20 cellular contexts compared by ENCODE assay signal in genomic region chr6:91926361-91926760, GRCh38.
A peak's percentile ranks its signal among the peaks of the same experiment; 100 is the strongest.
DNase-seq lines count a peak whose midpoint lies in the region; ATAC-seq and TF ChIP-seq lines count a peak whose summit lies in the region.
"Had no signal": no experiment of that assay in that cellular context is flagged by ENCODE, and none has a peak within 500 bp of the region (broad histone marks: within the 10 kb centered on the region; RNA-seq: fewer than 3 reads in every experiment).

No MANE protein-coding gene starts in this region.

- TF ChIP-seq CTCF in GM23338 (conservative IDR thresholded peaks at IDR 0.05; ENCODE audit: low read depth in 2 of 2), result no peak
- no peak for TF ChIP-seq CTCF in glutamatergic neuron (IDR thresholded peaks at IDR 0.05; ENCODE audit: partially characterized antibody, unreplicated experiment)
- TF ChIP-seq CTCF in transverse colon (IDR thresholded peaks at IDR 0.05), result no peak

- intact Hi-C loops in transverse colon (cut with DNase I; ENCODE audit: low total_unique reads), result no loop called here

- H3K27me3 ChIP-seq in GM23338 (ENCODE audit: insufficient read depth) (no peaks in the 10 kb centered on the region), iPS-15b (ENCODE audit: control insufficient read depth, insufficient read depth, low read length) (no peaks in the 10 kb centered on the region), neuronal stem cell (ENCODE audit: control insufficient read depth in 3 of 3, insufficient read depth in 3 of 3, low read depth in 1 of 3, low read length in 3 of 3) (no peaks in the 10 kb centered on the region), transverse colon (no peaks in the 10 kb centered on the region), SJCRH30 (no peaks in the 10 kb centered on the region)
- H3K27me3 ChIP-seq: BLaER1 treated with 17β-estradiol and CSF1 and Interleukin-3, amounts not matched to agents 10 nM and 100 nM had no signal

- H3K14ac ChIP-seq in neuronal stem cell (ENCODE audit: low read length), result no peak overlapping the region

- H4K20me1 ChIP-seq in GM23338 (replicated peaks; ENCODE audit: insufficient read depth), result no peaks in the 10 kb centered on the region
- H4K20me1 ChIP-seq: BLaER1 treated with 17β-estradiol and CSF1 and Interleukin-3, amounts not matched to agents 10 nM and 100 nM had no signal

- no peaks in the 10 kb centered on the region for H3K4me1 Mint-ChIP-seq in GM23338
- peaks cover 19% of the 10 kb centered on the region for H3K4me1 Mint-ChIP-seq in glutamatergic neuron (ENCODE audit: low read depth, unreplicated experiment)
- H3K4me1 Mint-ChIP-seq: B cell had no signal

- no peaks in the 10 kb centered on the region for H3F3A ChIP-seq in GM23338 (replicated peaks; ENCODE audit: low read depth)

- no peak overlapping the region for H2BK5ac ChIP-seq in neuronal stem cell (ENCODE audit: low read length)

- H3K9me3 ChIP-seq in iPS-15b (ENCODE audit: control insufficient read depth, insufficient read depth, low read length) (no peaks in the 10 kb centered on the region), neuronal stem cell (replicated peaks in 1 of 2; ENCODE audit: control insufficient read depth in 2 of 2, insufficient read depth in 1 of 2, low read depth in 1 of 2, low read length in 2 of 2) (no peaks in the 10 kb centered on the region), transverse colon (no peaks in the 10 kb centered on the region), SJCRH30 (replicated peaks) (peaks cover 11% of the 10 kb centered on the region)
- H3K9me3 ChIP-seq: A549, Caco-2 had no signal

- no peaks in the 10 kb centered on the region for H3K79me2 ChIP-seq in GM23338 (replicated peaks; ENCODE audit: insufficient read depth)

- H3K36me3 Mint-ChIP-seq in GM23338 (ENCODE audit: low read depth) (no peaks in the 10 kb centered on the region; the same call in 2 of the 3 replicates), glutamatergic neuron (ENCODE audit: unreplicated experiment) (peaks cover 6% of the 10 kb centered on the region)
- H3K36me3 Mint-ChIP-seq: CD8-positive, alpha-beta T cell had no signal

- H3K4me2 ChIP-seq in GM23338 (no peak overlapping the region), neuronal stem cell (ENCODE audit: insufficient read depth, low read length, poor library complexity, severe bottlenecking) (no peak overlapping the region)
- H3K4me2 ChIP-seq: A549; BLaER1 treated with 17β-estradiol and CSF1 and Interleukin-3, amounts not matched to agents 10 nM and 100 nM had no signal

- H2BK15ac ChIP-seq in neuronal stem cell (ENCODE audit: low read length), result no peak overlapping the region

- H3K36me3 ChIP-seq in GM23338 (ENCODE audit: insufficient read depth), result no peaks in the 10 kb centered on the region
- no peaks in the 10 kb centered on the region for H3K36me3 ChIP-seq in iPS-15b (ENCODE audit: control insufficient read depth, insufficient read depth, low read length)
- no peaks in the 10 kb centered on the region for H3K36me3 ChIP-seq in neuronal stem cell (replicated peaks in 1 of 2; ENCODE audit: control insufficient read depth in 2 of 2, insufficient read depth in 2 of 2, low read length in 2 of 2)
- no peaks in the 10 kb centered on the region for H3K36me3 ChIP-seq in transverse colon
- H3K36me3 ChIP-seq in SJCRH30, result no peaks in the 10 kb centered on the region
- H3K36me3 ChIP-seq: BLaER1 treated with 17β-estradiol and CSF1 and Interleukin-3, amounts not matched to agents 10 nM and 100 nM had no signal

- no peak overlapping the region for H2AK5ac ChIP-seq in neuronal stem cell (ENCODE audit: low read depth, low read length)

- no peak overlapping the region for H3K23ac ChIP-seq in neuronal stem cell (ENCODE audit: low read depth, low read length, poor library complexity)

- no peak overlapping the region for H4K8ac ChIP-seq in neuronal stem cell (ENCODE audit: low read depth, low read length)

- H3K27ac Mint-ChIP-seq in GM23338 (no peak overlapping the region), glutamatergic neuron (ENCODE audit: unreplicated experiment) (peak overlapping the region; percentile 94)
- H3K27ac Mint-ChIP-seq: B cell; CD4-positive, alpha-beta T cell; CD8-positive, alpha-beta T cell had no signal

- TF ChIP-seq EP300 in transverse colon (IDR thresholded peaks at IDR 0.05; ENCODE audit: low read depth), result no peak

- no peak overlapping the region for H3K4me3 ChIP-seq in GM23338
- H3K4me3 ChIP-seq in iPS-15b (ENCODE audit: low read depth, low read length), result no peak overlapping the region
- H3K4me3 ChIP-seq in neuronal stem cell (ENCODE audit: low read length in 2 of 2), result no peak overlapping the region
- H3K4me3 ChIP-seq in transverse colon, result no peak overlapping the region
- no peak overlapping the region for H3K4me3 ChIP-seq in SJCRH30
- H3K4me3 ChIP-seq: A549; BLaER1 treated with 17β-estradiol and CSF1 and Interleukin-3, amounts not matched to agents 10 nM and 100 nM; GM12878 had no signal

- in situ Hi-C loops in transverse colon (cut with MboI; ENCODE audit: low pct_ligation_motif_present in 1 of 4, low pct_unique_long_range_greater_than_20kb in 1 of 4, low sequenced_read_pairs in 3 of 4), result no loop called here

- no peaks in the 10 kb centered on the region for H3K9me2 ChIP-seq in GM23338 (ENCODE audit: insufficient read depth)

- H3K4ac ChIP-seq in neuronal stem cell (ENCODE audit: low read length), result no peak overlapping the region

- TF ChIP-seq POLR2A in transverse colon (IDR thresholded peaks at IDR 0.05), result no peak

- H3K27ac ChIP-seq in GM23338 (ENCODE audit: low read depth), result no peak overlapping the region
- H3K27ac ChIP-seq in neuronal stem cell (replicated peaks; ENCODE audit: low read length), result no peak overlapping the region
- H3K27ac ChIP-seq in transverse colon, result no peak overlapping the region
- H3K27ac ChIP-seq in SJCRH30, result no peak overlapping the region
- H3K27ac ChIP-seq: 22Rv1; A549; BLaER1 treated with 17β-estradiol and CSF1 and Interleukin-3, amounts not matched to agents 10 nM and 100 nM; C4-2B had no signal

- H2BK120ac ChIP-seq in neuronal stem cell (ENCODE audit: low read depth, low read length), result no peak overlapping the region

- WGBS in neuronal stem cell (ENCODE audit: extremely low coverage in 2 of 2, insufficient read length in 2 of 2, insufficient replicate concordance in 1 of 2), 2 donors, result no CpG with 5 or more reads among the region's 10 CpGs
- WGBS in transverse colon (ENCODE audit: low coverage in 1 of 2), 2 donors, result 83 to 88% methylated on average over 6 to 10 of the region's 10 CpGs

- H4K91ac ChIP-seq in neuronal stem cell (ENCODE audit: low read depth, low read length, poor library complexity), result no peak overlapping the region

- ATAC-seq in GM23338, result no peak
- ATAC-seq: A549; CD8-positive, alpha-beta T cell; GM12878 had no signal

- H3K27me3 Mint-ChIP-seq in GM23338 (ENCODE audit: insufficient read depth, low read depth, poor library complexity), result no peaks in the 10 kb centered on the region
- H3K27me3 Mint-ChIP-seq in glutamatergic neuron (ENCODE audit: unreplicated experiment), result no peaks in the 10 kb centered on the region
- H3K27me3 Mint-ChIP-seq: B cell; CD4-positive, alpha-beta T cell had no signal

- H3K9ac ChIP-seq in iPS-15b (ENCODE audit: low read depth, low read length) (peak overlapping the region; percentile 3), neuronal stem cell (ENCODE audit: low read depth, low read length, poor library complexity) (no peak overlapping the region)
- H3K9ac ChIP-seq: BLaER1 treated with 17β-estradiol and CSF1 and Interleukin-3, amounts not matched to agents 10 nM and 100 nM had no signal

- H3K4me1 ChIP-seq in GM23338 (ENCODE audit: insufficient read depth) (no peaks in the 10 kb centered on the region), iPS-15b (ENCODE audit: control insufficient read depth, insufficient read depth, low read length) (no peaks in the 10 kb centered on the region), neuronal stem cell (ENCODE audit: control insufficient read depth in 2 of 2, insufficient read depth in 1 of 2, low read depth in 1 of 2, low read length in 2 of 2) (no peaks in the 10 kb centered on the region), transverse colon (no peaks in the 10 kb centered on the region), SJCRH30 (no peaks in the 10 kb centered on the region)
- H3K4me1 ChIP-seq: A549; BLaER1 treated with 17β-estradiol and CSF1 and Interleukin-3, amounts not matched to agents 10 nM and 100 nM; Caco-2 had no signal

- H2BK12ac ChIP-seq in neuronal stem cell (ENCODE audit: low read length), result no peak overlapping the region

- no peak for DNase-seq in GM23338 (ENCODE audit: low spot score)
- no peak for DNase-seq in glutamatergic neuron
- peak; percentile 45 for DNase-seq in putamen (ENCODE audit: low spot score)
- no peak for DNase-seq in T1000 (lab: John Stamatoyannopoulos, UW)
- DNase-seq in neuronal stem cell (ENCODE audit: low spot score), result no peak
- no peak for DNase-seq in transverse colon
- no peak for DNase-seq in SJCRH30
- DNase-seq: AML-193; Caco-2; Calu3; CD4-positive, alpha-beta T cell; CD8-positive, alpha-beta T cell; DMS79 treated with DMSO at 0.1 percent for 48 hours had no signal

- H3K79me1 ChIP-seq in neuronal stem cell (ENCODE audit: low read depth, low read length), result no peaks in the 10 kb centered on the region

- H3K18ac ChIP-seq in neuronal stem cell (ENCODE audit: low read length), result no peak overlapping the region

- no peak overlapping the region for H3K4me3 Mint-ChIP-seq in GM23338
- peak overlapping the region; percentile 28 for H3K4me3 Mint-ChIP-seq in glutamatergic neuron (ENCODE audit: unreplicated experiment)
- H3K4me3 Mint-ChIP-seq: B cell; CD4-positive, alpha-beta T cell; CD8-positive, alpha-beta T cell had no signal

- peaks cover 9% of the 10 kb centered on the region; the same call in 1 of the 3 replicates for H3K9me3 Mint-ChIP-seq in GM23338
- H3K9me3 Mint-ChIP-seq in glutamatergic neuron (ENCODE audit: unreplicated experiment), result peaks cover 5% of the 10 kb centered on the region

- peak overlapping the region; percentile 54; the same call in 1 of the 2 replicates for H2AFZ ChIP-seq in GM23338
- no peak overlapping the region for H2AFZ ChIP-seq in neuronal stem cell (ENCODE audit: low read length)

TF ChIP-seq in GM23338, 12 proteins besides CTCF, POLR2A, EP300 and RAD21 (continues in another document):
- TF ChIP-seq ZNF114 (CRISPR knock-in tag; IDR thresholded peaks at IDR 0.05) (no peak), ETS1 (IDR thresholded peaks at IDR 0.05) (no peak), JUNB (IDR thresholded peaks at IDR 0.05; ENCODE audit: unreplicated experiment) (no peak), EZH2phosphoT487 (IDR thresholded peaks at IDR 0.05; ENCODE audit: unreplicated experiment) (no peak), POLR2AphosphoS5 (IDR thresholded peaks at IDR 0.05; ENCODE audit: low read depth) (no peak), EZH2 (IDR thresholded peaks at IDR 0.05; ENCODE audit: low read depth, unreplicated experiment) (no peak)
